Comparison of ENCODE assay signal across 10 cellular contexts in genomic region chr19:43640424-43640757, GRCh38. TPM values are rescaled to one million over a fixed set of nuclear protein-coding genes. Genes with fewer than 3 reads are reported as not detected.
DNase-seq lines count a peak whose midpoint lies in the region; ATAC-seq, FAIRE-seq and TF ChIP-seq lines count a peak whose summit lies in the region.
"Had no signal": no experiment of that assay in that cellular context is flagged by ENCODE, and none has a peak within 500 bp of the region (broad histone marks: within the 10 kb centered on the region; RNA-seq: fewer than 3 reads in every experiment).

No MANE protein-coding gene starts in this region.

- TF ChIP-seq EP300 in GM12878 (IDR thresholded peaks at IDR 0.05; ENCODE audit: borderline replicate concordance in 1 of 2, control insufficient read depth in 1 of 2, low read depth in 2 of 2, low read length in 2 of 2) (no peak), stomach (IDR thresholded peaks at IDR 0.05) (no peak)

- no peak for FAIRE-seq in GM12878 (lab: Jason Lieb, UNC)

- intact Hi-C loops in GM12878 (cut with micrococcal nuclease; ENCODE audit: unreplicated experiment) = no loop called here
- intact Hi-C loops in stomach (cut with DNase I; ENCODE audit: low total_unique reads) = no loop called here

- 31% methylated on average over 7 of the region's 9 CpGs for WGBS in GM12878 (ENCODE audit: insufficient coverage, insufficient replicate concordance, low lambda C conversion rate, missing lambda C conversion rate)
- WGBS in liver = 19% methylated on average over 9 of the region's 9 CpGs
- WGBS in stomach, 5 donors = 6 to 12% (median 8%) methylated on average over 8 to 9 of the region's 9 CpGs

- RAD21 ChIA-PET in GM12878 (lab: Charles Lee; ENCODE audit: unreplicated experiment) = no interaction called here

- ATAC-seq in GM12878 = no peak
- ATAC-seq in HG03439 (IDR thresholded peaks at IDR 0.05; ENCODE audit: unreplicated experiment) = no peak
- no peak for ATAC-seq in GM18867 (IDR thresholded peaks at IDR 0.05; ENCODE audit: unreplicated experiment)
- no peak for ATAC-seq in GM19463 (IDR thresholded peaks at IDR 0.05; ENCODE audit: unreplicated experiment)

- H2AFZ ChIP-seq in GM12878 (ENCODE audit: control insufficient read depth, low read depth, low read length) = no peak overlapping the region

- SMC1A ChIA-PET in GM12878 (lab: Charles Lee; ENCODE audit: uncharacterized antibody, unreplicated experiment) = no interaction called here

- H4K20me1 ChIP-seq in GM12878 (ENCODE audit: control insufficient read depth, insufficient read depth) = no peaks in the 10 kb centered on the region

- TF ChIP-seq POLR2A in GM12878 (IDR thresholded peaks at IDR 0.05; ENCODE audit: low read depth, low read length) (no peak), stomach (IDR thresholded peaks at IDR 0.05) (no peak)

- in situ Hi-C loops in GM12878 (cut with MboI) = no loop called here

- H3K9ac ChIP-seq in GM12878 (ENCODE audit: control insufficient read depth, insufficient read depth, low read length) (no peak overlapping the region), liver (ENCODE audit: low read depth in 1 of 2, low read length in 2 of 2) (no peak overlapping the region)

- H3K4me2 ChIP-seq in GM12878 (ENCODE audit: control insufficient read depth, insufficient read depth) = peak overlapping the region; percentile 62

- no peaks in the 10 kb centered on the region for H3K36me3 ChIP-seq in GM12878 (ENCODE audit: control insufficient read depth in 2 of 2, insufficient read depth in 2 of 2, low read length in 1 of 2)
- H3K36me3 ChIP-seq in liver (ENCODE audit: control insufficient read depth in 4 of 4, insufficient read depth in 3 of 4, low read depth in 1 of 4, low read length in 3 of 4) = no peaks in the 10 kb centered on the region
- H3K36me3 ChIP-seq in stomach = no peaks in the 10 kb centered on the region

- POLR2A ChIA-PET in GM12878 (lab: Charles Lee) = no interaction called here

- no peaks in the 10 kb centered on the region for H3K79me2 ChIP-seq in GM12878 (ENCODE audit: control insufficient read depth, insufficient read depth, low read length)

- TF ChIP-seq CTCF in GM12878 (IDR thresholded peaks at IDR 0.05 in 2 of 3, conservative IDR thresholded peaks at IDR 0.05 in 1 of 3; ENCODE audit: control insufficient read depth in 2 of 3, extremely low read depth in 1 of 3, insufficient read depth in 1 of 3, low read depth in 3 of 3, low read length in 3 of 3) = no peak
- no peak for TF ChIP-seq CTCF in liver (IDR thresholded peaks at IDR 0.05; ENCODE audit: low read depth, low read length, missing input control)
- TF ChIP-seq CTCF in stomach (IDR thresholded peaks at IDR 0.05) = no peak

- BruUV-seq in GM12878 (replicated peaks; lab: Mats Ljungman, UMichigan) = no TSS peak

- H3K4me3 ChIP-seq in GM12878 (no peak overlapping the region), liver (ENCODE audit: low read depth in 1 of 3, low read length in 3 of 3) (peak overlapping the region in 2 of 3 donors; percentile 67 to 75), stomach (peak overlapping the region; percentile 59 to 70 (median 62))

- H3K27ac ChIP-seq in GM12878 (ENCODE audit: control insufficient read depth, insufficient read depth) (no peak overlapping the region), liver (ENCODE audit: low read depth in 1 of 2, low read length in 2 of 2) (no peak overlapping the region), stomach (peak overlapping the region in 1 of 5 donors; percentile 60)
- H3K27ac ChIP-seq: 22Rv1 had no signal

- H3K27me3 ChIP-seq in GM12878 (replicated peaks in 1 of 2; ENCODE audit: control insufficient read depth in 2 of 2, insufficient read depth in 2 of 2, low read length in 1 of 2) (peaks cover 10 to 16% of the 10 kb centered on the region in 2 experiments), liver (ENCODE audit: control insufficient read depth in 4 of 4, insufficient read depth in 4 of 4, low read length in 3 of 4) (no peaks in the 10 kb centered on the region), stomach (peaks cover 0 to 52% (median 16%) of the 10 kb centered on the region in 3 donors)

- H3K4me1 ChIP-seq in GM12878 (ENCODE audit: control insufficient read depth, insufficient read depth, low read length) = peaks cover 5% of the 10 kb centered on the region
- H3K4me1 ChIP-seq in liver (ENCODE audit: control insufficient read depth in 4 of 4, insufficient read depth in 4 of 4, low read length in 3 of 4) = peaks cover 4 to 11% (median 9%) of the 10 kb centered on the region in 4 donors
- peaks cover 13 to 28% (median 21%) of the 10 kb centered on the region in 4 donors for H3K4me1 ChIP-seq in stomach

- CTCF ChIA-PET in GM12878 (lab: Yijun Ruan, JAX) = no interaction called here

- H3K9me3 ChIP-seq in GM12878 (replicated peaks; ENCODE audit: control insufficient read depth, insufficient read depth, low read length) (no peaks in the 10 kb centered on the region), liver (ENCODE audit: control insufficient read depth in 4 of 4, low read length in 3 of 4) (no peaks in the 10 kb centered on the region), stomach (no peaks in the 10 kb centered on the region)

- DNase-seq in DMS53 (lab: John Stamatoyannopoulos, UW) (peak; percentile 38), DMS53 treated with DMSO at 0.1 percent for 48 hours (lab: John Stamatoyannopoulos, UW; ENCODE audit: unreplicated experiment) (no peak), GM12878 (ENCODE audit: low read depth, low spot score) (no peak), stomach (no peak)
- DNase-seq: NCI-H2081 treated with DMSO at 0.1 percent for 48 hours had no signal

- TF ChIP-seq RAD21 in GM12878 (IDR thresholded peaks at IDR 0.05; ENCODE audit: insufficient read depth, low read depth, low read length) = no peak
- TF ChIP-seq RAD21 in liver (IDR thresholded peaks at IDR 0.05) = no peak

RNA-seq across cellular contexts. Expression of gene CADM4, which starts 0.7 kb away (rescaled TPM):
- not detected in 2 replicates for total RNA-seq in GM12878 (2013; cell fraction: nucleolus; rRNA removed)
- total RNA-seq in GM12878 (2014; rRNA removed) = 0.05 and 0.11 TPM in 2 replicates
- 0.09 TPM in 1 of 2 replicates, not detected in the other for total RNA-seq in GM12878 (2014; rRNA removed; fragmentation: Illumina TruSeq; extraction: Trizol)
- total RNA-seq in GM12878 (2021) = 0.11 TPM in 1 of 2 replicates, not detected in the other
- not detected for polyA plus RNA-seq in GM12878 (2011; ENCODE audit: low read depth)
- polyA plus RNA-seq in GM12878 (2011; rRNA removed) = not detected in 2 replicates
- 0.07 TPM in 1 of 2 replicates, not detected in the other for polyA plus RNA-seq in GM12878 (2011; cell fraction: cytosol; rRNA removed)
- polyA plus RNA-seq in GM12878 (2011; cell fraction: nucleus; rRNA removed) = 0.06 TPM in 2 replicates
- 0.18 and 0.20 TPM in 2 replicates for polyA plus RNA-seq in GM12878 (2012)
- 0.04 TPM in 1 of 2 replicates, not detected in the other for polyA plus RNA-seq in GM12878 (2014; fragmentation: Illumina TruSeq; extraction: Trizol)
- polyA plus RNA-seq in GM12878 (2014; fragmentation: Nextera tagmentation; extraction: Ambion mirVana) = not detected
- 0.06 TPM in 1 of 2 replicates, not detected in the other for polyA plus RNA-seq in GM12878 (2014; rRNA removed)
- polyA plus RNA-seq in GM12878 (2016; fragmentation: Nextera tagmentation; extraction: Ambion mirVana) = under 1 TPM; 0.08 to 0.12 TPM
- polyA minus RNA-seq in GM12878 (2011; rRNA and poly(A)+ RNA removed) = 0.10 TPM in 1 of 2 replicates, not detected in the other
- polyA minus RNA-seq in GM12878 (2011; cell fraction: cytosol; rRNA and poly(A)+ RNA removed) = not detected in 2 replicates
- polyA minus RNA-seq in GM12878 (2011; cell fraction: nucleus; rRNA and poly(A)+ RNA removed) = not detected in 2 replicates
- 1 to 10 TPM; 2.8 to 3.7 TPM for total RNA-seq in liver
- 1 to 10 TPM in 1 of 2 donors, under 1 TPM in 1; 0.47 to 4.9 TPM for polyA plus RNA-seq in liver
- total RNA-seq in stomach = 1 to 10 TPM in 4 of 5 donors, not detected in 1; 4.9 to 8.6 (median 6.2) TPM
- polyA plus RNA-seq in stomach = 10 to 100 TPM in 1 of 3 donors, 1 to 10 TPM in 2; 5.0 to 14.2 (median 8.9) TPM

RNA-seq across cellular contexts. Expression of gene ZNF428, which starts 21.0 kb away (rescaled TPM):
- 4.3 and 5.2 TPM in 2 replicates for total RNA-seq in GM12878 (2013; cell fraction: nucleolus; rRNA removed)
- total RNA-seq in GM12878 (2014; rRNA removed) (49.8 and 56.1 TPM in 2 replicates), GM12878 (2014; rRNA removed; fragmentation: Illumina TruSeq; extraction: Trizol) (13.8 and 17.5 TPM in 2 replicates), GM12878 (2021) (47.6 and 48.5 TPM in 2 replicates), liver (10 to 100 TPM in 1 of 2 donors, 1 to 10 TPM in 1; 9.7 to 22.1 TPM), stomach (10 to 100 TPM in 4 of 5 donors, 1 to 10 TPM in 1; 7.8 to 72.7 (median 11.2) TPM)
- polyA plus RNA-seq in GM12878 (2011; ENCODE audit: low read depth) = 4.1 TPM
- polyA plus RNA-seq in GM12878 (2011; rRNA removed) (8.8 and 13.9 TPM in 2 replicates), GM12878 (2014; fragmentation: Illumina TruSeq; extraction: Trizol) (3.2 and 10.6 TPM in 2 replicates), GM12878 (2014; fragmentation: Nextera tagmentation; extraction: Ambion mirVana) (under 1 TPM; 0.27 to 0.38 TPM), GM12878 (2014; rRNA removed) (57.8 and 62.8 TPM in 2 replicates), GM12878 (2016; fragmentation: Nextera tagmentation; extraction: Ambion mirVana) (10 to 100 TPM; 23.3 to 24.9 TPM), liver (10 to 100 TPM in 1 of 2 donors, 1 to 10 TPM in 1; 6.5 to 19.1 TPM), stomach (10 to 100 TPM; 30.9 to 47.9 (median 42.8) TPM)
- 17.0 and 29.4 TPM in 2 replicates for polyA plus RNA-seq in GM12878 (2011; cell fraction: cytosol; rRNA removed)
- polyA plus RNA-seq in GM12878 (2011; cell fraction: nucleus; rRNA removed) = 12.4 and 19.1 TPM in 2 replicates
- 17.8 and 26.2 TPM in 2 replicates for polyA plus RNA-seq in GM12878 (2012)
- polyA minus RNA-seq in GM12878 (2011; rRNA and poly(A)+ RNA removed) = 1.8 and 4.9 TPM in 2 replicates
- 5.3 and 7.1 TPM in 2 replicates for polyA minus RNA-seq in GM12878 (2011; cell fraction: cytosol; rRNA and poly(A)+ RNA removed)
- polyA minus RNA-seq in GM12878 (2011; cell fraction: nucleus; rRNA and poly(A)+ RNA removed) = 3.7 and 6.2 TPM in 2 replicates

RNA-seq across cellular contexts. Expression of gene SRRM5, which starts 28.5 kb away (rescaled TPM):
- total RNA-seq in GM12878 (2013; cell fraction: nucleolus; rRNA removed) = 0.83 and 1.2 TPM in 2 replicates
- 0.06 and 0.11 TPM in 2 replicates for total RNA-seq in GM12878 (2014; rRNA removed)
- 0.18 TPM in 2 replicates for total RNA-seq in GM12878 (2014; rRNA removed; fragmentation: Illumina TruSeq; extraction: Trizol)
- total RNA-seq in GM12878 (2021) = 0.08 and 0.19 TPM in 2 replicates
- polyA plus RNA-seq in GM12878 (2011; ENCODE audit: low read depth) = not detected
- polyA plus RNA-seq in GM12878 (2011; rRNA removed) = 0.11 TPM in 1 of 2 replicates, not detected in the other
- polyA plus RNA-seq in GM12878 (2011; cell fraction: cytosol; rRNA removed) = 0.07 and 0.10 TPM in 2 replicates
- polyA plus RNA-seq in GM12878 (2011; cell fraction: nucleus; rRNA removed) = 0.25 and 0.33 TPM in 2 replicates
- 0.21 and 0.31 TPM in 2 replicates for polyA plus RNA-seq in GM12878 (2012)
- 0.16 and 0.31 TPM in 2 replicates for polyA plus RNA-seq in GM12878 (2014; fragmentation: Illumina TruSeq; extraction: Trizol)
- not detected for polyA plus RNA-seq in GM12878 (2014; fragmentation: Nextera tagmentation; extraction: Ambion mirVana)
- polyA plus RNA-seq in GM12878 (2014; rRNA removed) = 0.32 and 0.43 TPM in 2 replicates
- under 1 TPM; 0.37 to 0.38 TPM for polyA plus RNA-seq in GM12878 (2016; fragmentation: Nextera tagmentation; extraction: Ambion mirVana)
- 0.05 TPM in 1 of 2 replicates, not detected in the other for polyA minus RNA-seq in GM12878 (2011; rRNA and poly(A)+ RNA removed)
- not detected in 2 replicates for polyA minus RNA-seq in GM12878 (2011; cell fraction: cytosol; rRNA and poly(A)+ RNA removed)
- polyA minus RNA-seq in GM12878 (2011; cell fraction: nucleus; rRNA and poly(A)+ RNA removed) = 0.12 and 0.29 TPM in 2 replicates
- under 1 TPM; 0.08 to 0.09 TPM for total RNA-seq in liver
- under 1 TPM; 0.07 to 0.09 TPM for polyA plus RNA-seq in liver
- not detected for total RNA-seq in stomach
- under 1 TPM in 2 of 3 donors, not detected in 1; 0.45 to 0.50 TPM for polyA plus RNA-seq in stomach

RNA-seq across cellular contexts. Expression of gene PLAUR, which starts 29.6 kb away (rescaled TPM):
- 14.1 and 16.0 TPM in 2 replicates for total RNA-seq in GM12878 (2013; cell fraction: nucleolus; rRNA removed)
- 19.3 and 21.6 TPM in 2 replicates for total RNA-seq in GM12878 (2014; rRNA removed)
- 9.4 and 10.5 TPM in 2 replicates for total RNA-seq in GM12878 (2014; rRNA removed; fragmentation: Illumina TruSeq; extraction: Trizol)
- total RNA-seq in GM12878 (2021) = 10.6 and 15.3 TPM in 2 replicates
- polyA plus RNA-seq in GM12878 (2011; ENCODE audit: low read depth) = 2.4 TPM
- polyA plus RNA-seq in GM12878 (2011; rRNA removed) = 3.3 and 7.4 TPM in 2 replicates
- 9.3 and 9.6 TPM in 2 replicates for polyA plus RNA-seq in GM12878 (2011; cell fraction: cytosol; rRNA removed)
- polyA plus RNA-seq in GM12878 (2011; cell fraction: nucleus; rRNA removed) = 12.1 and 12.8 TPM in 2 replicates
- 3.6 and 5.5 TPM in 2 replicates for polyA plus RNA-seq in GM12878 (2012)
- 6.5 and 10.5 TPM in 2 replicates for polyA plus RNA-seq in GM12878 (2014; fragmentation: Illumina TruSeq; extraction: Trizol)
- polyA plus RNA-seq in GM12878 (2014; fragmentation: Nextera tagmentation; extraction: Ambion mirVana) = 1 to 10 TPM; 6.5 to 6.7 TPM
- polyA plus RNA-seq in GM12878 (2014; rRNA removed) = 10.9 and 14.4 TPM in 2 replicates
- polyA plus RNA-seq in GM12878 (2016; fragmentation: Nextera tagmentation; extraction: Ambion mirVana) = 1 to 10 TPM; 8.8 to 10.0 TPM
- 9.3 and 13.3 TPM in 2 replicates for polyA minus RNA-seq in GM12878 (2011; rRNA and poly(A)+ RNA removed)
- polyA minus RNA-seq in GM12878 (2011; cell fraction: cytosol; rRNA and poly(A)+ RNA removed) = 3.9 and 4.0 TPM in 2 replicates
- 3.3 and 8.8 TPM in 2 replicates for polyA minus RNA-seq in GM12878 (2011; cell fraction: nucleus; rRNA and poly(A)+ RNA removed)
- total RNA-seq in liver = 1 to 10 TPM; 2.8 to 3.7 TPM
- 1 to 10 TPM; 1.1 to 1.9 TPM for polyA plus RNA-seq in liver
- 10 to 100 TPM in 4 of 5 donors, 1 to 10 TPM in 1; 2.0 to 57.2 (median 26.1) TPM for total RNA-seq in stomach
- polyA plus RNA-seq in stomach = 10 to 100 TPM in 2 of 3 donors, 1 to 10 TPM in 1; 9.1 to 35.9 (median 31.1) TPM

RNA-seq across cellular contexts. Expression of gene ZNF576, which starts 44.0 kb away (rescaled TPM):
- total RNA-seq in GM12878 (2013; cell fraction: nucleolus; rRNA removed) = 17.9 and 19.3 TPM in 2 replicates
- 12.6 and 13.4 TPM in 2 replicates for total RNA-seq in GM12878 (2014; rRNA removed)
- 8.6 and 9.6 TPM in 2 replicates for total RNA-seq in GM12878 (2014; rRNA removed; fragmentation: Illumina TruSeq; extraction: Trizol)
- total RNA-seq in GM12878 (2021) = 17.9 and 18.8 TPM in 2 replicates
- polyA plus RNA-seq in GM12878 (2011; ENCODE audit: low read depth) = 2.4 TPM
- 4.9 and 8.1 TPM in 2 replicates for polyA plus RNA-seq in GM12878 (2011; rRNA removed)
- 13.8 and 22.0 TPM in 2 replicates for polyA plus RNA-seq in GM12878 (2011; cell fraction: cytosol; rRNA removed)
- polyA plus RNA-seq in GM12878 (2011; cell fraction: nucleus; rRNA removed) = 15.1 and 16.6 TPM in 2 replicates
- polyA plus RNA-seq in GM12878 (2012) = 8.5 and 9.0 TPM in 2 replicates
- polyA plus RNA-seq in GM12878 (2014; fragmentation: Illumina TruSeq; extraction: Trizol) = 3.6 and 7.4 TPM in 2 replicates
- polyA plus RNA-seq in GM12878 (2014; fragmentation: Nextera tagmentation; extraction: Ambion mirVana) = 10 to 100 TPM; 13.2 to 15.2 TPM
- polyA plus RNA-seq in GM12878 (2014; rRNA removed) = 18.5 and 18.6 TPM in 2 replicates
- 10 to 100 TPM; 29.5 to 29.8 TPM for polyA plus RNA-seq in GM12878 (2016; fragmentation: Nextera tagmentation; extraction: Ambion mirVana)
- 9.4 and 16.7 TPM in 2 replicates for polyA minus RNA-seq in GM12878 (2011; rRNA and poly(A)+ RNA removed)
- polyA minus RNA-seq in GM12878 (2011; cell fraction: cytosol; rRNA and poly(A)+ RNA removed) = 3.5 and 4.7 TPM in 2 replicates
- 13.3 and 23.2 TPM in 2 replicates for polyA minus RNA-seq in GM12878 (2011; cell fraction: nucleus; rRNA and poly(A)+ RNA removed)
- 1 to 10 TPM; 6.9 to 7.1 TPM for total RNA-seq in liver
- polyA plus RNA-seq in liver = 10 to 100 TPM; 14.7 to 14.9 TPM
- total RNA-seq in stomach = 10 to 100 TPM in 3 of 5 donors, 1 to 10 TPM in 1, not detected in 1; 4.2 to 21.6 (median 15.9) TPM
- 10 to 100 TPM; 13.7 to 18.2 (median 14.9) TPM for polyA plus RNA-seq in stomach
